ENCODE assay signal across 1 cellular context in the genomic region with DNA sequence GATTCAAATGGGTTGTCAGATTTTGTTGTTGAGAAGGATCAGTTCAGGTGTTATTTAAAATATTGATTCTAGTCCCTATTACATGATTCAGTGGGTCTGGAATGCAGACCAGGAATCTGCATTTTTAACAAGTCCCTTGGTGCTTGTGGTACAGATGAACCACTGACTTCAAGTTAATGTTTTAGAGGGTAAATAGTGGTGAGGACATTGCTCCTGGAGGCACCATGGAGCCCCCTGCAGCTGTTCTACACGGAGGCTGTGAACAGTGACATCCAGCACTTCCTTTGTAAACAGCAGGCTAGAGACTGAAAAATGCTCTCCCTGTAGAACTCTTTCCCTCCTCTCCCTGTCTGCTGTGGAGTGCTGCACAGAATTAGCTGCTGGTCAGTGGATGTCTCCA.
TF ChIP-seq lines count a peak whose summit lies in the region.

No MANE protein-coding gene starts in this region.

TF ChIP-seq in endothelial cell of umbilical vein, 7 proteins besides CTCF, POLR2A, EP300 and RAD21:
- TF ChIP-seq FOS (IDR thresholded peaks at IDR 0.05; ENCODE audit: borderline replicate concordance, insufficient read depth, low read length) (no peak), MYC (IDR thresholded peaks at IDR 0.05; ENCODE audit: low read depth, low read length) (no peak)
